Comparison of ENCODE assay signal across 18 cellular contexts in genomic region chr20:58065508-58066361, GRCh38.
DNase-seq lines count a peak whose midpoint lies in the region; ATAC-seq and TF ChIP-seq lines count a peak whose summit lies in the region.
"Had no signal": no experiment of that assay in that cellular context is flagged by ENCODE, and none has a peak within 500 bp of the region (broad histone marks: within the 10 kb centered on the region; RNA-seq: fewer than 3 reads in every experiment).

No MANE protein-coding gene starts in this region.

- CTCF ChIA-PET in WTC11 (lab: Charles Lee) = interaction anchor here (1.0 to 1.3 kb wide), 2 partner anchors 22 to 443 kb away, joined by 4 to 7 read pairs; no protein-coding TSS in a partner anchor

- POLR2A ChIA-PET in WTC11 (lab: Charles Lee) = no interaction called here

- H3K4me3 ChIP-seq in AG09309 (ENCODE audit: control insufficient read depth, low read depth, low read length) = no peak overlapping the region
- H3K4me3 ChIP-seq in fibroblast of the aortic adventitia (ENCODE audit: low read depth, low read length) = no peak overlapping the region
- H3K4me3 ChIP-seq: cardiac muscle cell, heart left ventricle, smooth muscle cell had no signal

- H3K36me3 Mint-ChIP-seq in HFFc6 (ENCODE audit: low read depth) (peaks cover 8% of the 10 kb centered on the region; the same call in 1 of the 2 replicates), WTC11 (peaks cover 2% of the 10 kb centered on the region; the same call in 1 of the 2 replicates)
- H3K36me3 Mint-ChIP-seq: activated naive CD4-positive, alpha-beta T cell treated with anti-CD3 and anti-CD28 coated beads, Interleukin-2, amount 10 ng/mL, durations not matched to agents 7 days and 5 days; T-cell had no signal

- H3K4me1 Mint-ChIP-seq in HFFc6 (ENCODE audit: low read depth) (peaks cover 15% of the 10 kb centered on the region), WTC11 (no peaks in the 10 kb centered on the region)
- H3K4me1 Mint-ChIP-seq: activated naive CD4-positive, alpha-beta T cell treated with anti-CD3 and anti-CD28 coated beads, Interleukin-2, amount 10 ng/mL, durations not matched to agents 7 days and 5 days; stimulated activated naive B cell treated with anti-CD40 and anti-IgM and Interleukin-4, amounts not matched to agents 10 μg/mL and 1 μg/mL and 100 μg/mL, for 72 hours; T-cell had no signal

- TF ChIP-seq CTCF in AG09309 (IDR thresholded peaks at IDR 0.05; ENCODE audit: control insufficient read depth, insufficient read depth, low read depth, low read length, missing control alignments) = no peak
- no peak for TF ChIP-seq CTCF in HFFc6 (IDR thresholded peaks at IDR 0.05)
- TF ChIP-seq CTCF in WTC11 (IDR thresholded peaks at IDR 0.05) = no peak
- TF ChIP-seq CTCF in fibroblast of the aortic adventitia (IDR thresholded peaks at IDR 0.05; ENCODE audit: insufficient read depth, low read length) = no peak

- H3K9me3 Mint-ChIP-seq in HFFc6 (peaks cover 10% of the 10 kb centered on the region; the same call in 1 of the 2 replicates), WTC11 (peaks cover 19% of the 10 kb centered on the region)

- no peak overlapping the region for H3K27ac Mint-ChIP-seq in HFFc6
- no peak overlapping the region for H3K27ac Mint-ChIP-seq in WTC11
- H3K27ac Mint-ChIP-seq: activated naive CD4-positive, alpha-beta T cell treated with anti-CD3 and anti-CD28 coated beads, Interleukin-2, amount 10 ng/mL, durations not matched to agents 7 days and 5 days; stimulated activated naive B cell treated with anti-CD40 and anti-IgM and Interleukin-4, amounts not matched to agents 10 μg/mL and 1 μg/mL and 100 μg/mL, for 72 hours; T-cell had no signal

- DNase-seq in AG09309 (ENCODE audit: low read depth) (peak; percentile 46), HFFc6 (peak; percentile 35), WTC11 (ENCODE audit: low spot score) (no peak), fibroblast of the aortic adventitia (ENCODE audit: low read depth) (peak; percentile 35), NOMO-1 treated with dmso at 0.1 percent for 144 hours (lab: John Stamatoyannopoulos, UW; ENCODE audit: unreplicated experiment) (no peak), RPMI8226 (no peak), NCI-H1092 treated with DMSO at 0.1 percent for 48 hours (lab: John Stamatoyannopoulos, UW) (no peak)
- DNase-seq in central memory CD4-positive, alpha-beta T cell = no peak
- DNase-seq: activated CD4-positive, CD25-positive, alpha-beta regulatory T cell; activated naive CD4-positive, alpha-beta T cell treated with anti-CD3 and anti-CD28 coated beads, Interleukin-2, amount 10 ng/mL, durations not matched to agents 7 days and 5 days; heart left ventricle; IMR-90; NCI-H446; stimulated activated naive B cell treated with anti-CD40 and anti-IgM and Interleukin-4, amounts not matched to agents 10 μg/mL and 1 μg/mL and 100 μg/mL, for 72 hours; T-cell had no signal

- peaks cover 37% of the 10 kb centered on the region for H3K27me3 Mint-ChIP-seq in HFFc6 (ENCODE audit: insufficient read depth)
- H3K27me3 Mint-ChIP-seq in WTC11 (ENCODE audit: low read depth) = no peaks in the 10 kb centered on the region; the same call in none of the 2 replicates

- ATAC-seq in WTC11 = peak; percentile 82
- ATAC-seq: heart left ventricle; Panc1; stimulated activated naive B cell treated with anti-CD40 and anti-IgM and Interleukin-4, amounts not matched to agents 10 μg/mL and 1 μg/mL and 100 μg/mL, for 72 hours; T-cell had no signal

- H3K4me3 Mint-ChIP-seq in HFFc6 = no peak overlapping the region
- no peak overlapping the region for H3K4me3 Mint-ChIP-seq in WTC11
- H3K4me3 Mint-ChIP-seq: activated naive CD4-positive, alpha-beta T cell treated with anti-CD3 and anti-CD28 coated beads, Interleukin-2, amount 10 ng/mL, durations not matched to agents 7 days and 5 days; stimulated activated naive B cell treated with anti-CD40 and anti-IgM and Interleukin-4, amounts not matched to agents 10 μg/mL and 1 μg/mL and 100 μg/mL, for 72 hours; T-cell had no signal

TF ChIP-seq in WTC11, 78 proteins besides CTCF, POLR2A, EP300 and RAD21 (continues in another document):
- TF ChIP-seq AFF4 (CRISPR knock-in tag; IDR thresholded peaks at IDR 0.05; ENCODE audit: borderline replicate concordance) (no peak), ATF2 (CRISPR knock-in tag; IDR thresholded peaks at IDR 0.05; ENCODE audit: borderline replicate concordance, low read depth) (no peak), CDX4 (CRISPR knock-in tag; IDR thresholded peaks at IDR 0.05; ENCODE audit: borderline replicate concordance) (no peak), ZNF138 (CRISPR knock-in tag; conservative IDR thresholded peaks at IDR 0.05) (no peak), E2F1 (CRISPR knock-in tag; IDR thresholded peaks at IDR 0.05) (no peak), ZSCAN18 (CRISPR knock-in tag; IDR thresholded peaks at IDR 0.05) (no peak), NFYB (CRISPR knock-in tag; conservative IDR thresholded peaks at IDR 0.05; ENCODE audit: low read depth) (no peak)

Comparison
In these comparisons a context has a peak if more than half of its experiments do, and no peak if none do; other contexts are left out.
1. DNase-seq: peak in AG09309 (single experiment), HFFc6 (single experiment) and fibroblast of the aortic adventitia (single experiment); none in WTC11 (single experiment), NOMO-1 treated with dmso at 0.1 percent for 144 hours (single experiment), central memory CD4-positive, alpha-beta T cell (single experiment), RPMI8226 (single experiment) and NCI-H1092 treated with DMSO at 0.1 percent for 48 hours (single experiment).